In genomic region chr1:27427836-27428315, GRCh38 we compare ENCODE assay signal across 9 cellular contexts. TPM values are rescaled to one million over a fixed set of nuclear protein-coding genes. Genes with fewer than 3 reads are reported as not detected.
A peak's percentile ranks its signal among the peaks of the same experiment; 100 is the strongest.
DNase-seq lines count a peak whose midpoint lies in the region; ATAC-seq and TF ChIP-seq lines count a peak whose summit lies in the region.
"Had no signal": no experiment of that assay in that cellular context is flagged by ENCODE, and none has a peak within 500 bp of the region (broad histone marks: within the 10 kb centered on the region; RNA-seq: fewer than 3 reads in every experiment).

No MANE protein-coding gene starts in this region.

- no peak overlapping the region for H4K8ac ChIP-seq in H9 (replicated peaks; ENCODE audit: insufficient read length, low read depth, low read length)

- H3K4me1 ChIP-seq in H9 (ENCODE audit: insufficient read depth, low read length) (peaks cover 15% of the 10 kb centered on the region; the same call in 1 of the 2 replicates), skeletal muscle satellite cell (ENCODE audit: control insufficient read depth, insufficient read depth, low read length) (peaks cover 33% of the 10 kb centered on the region), HAP-1 (no peaks in the 10 kb centered on the region)

- no peaks in the 10 kb centered on the region for H3K27me3 ChIP-seq in H9 (ENCODE audit: insufficient read depth, low read length)
- no peaks in the 10 kb centered on the region for H3K27me3 ChIP-seq in skeletal muscle satellite cell (ENCODE audit: control insufficient read depth, insufficient read depth, low read length)
- H3K27me3 ChIP-seq in HAP-1 (ENCODE audit: low read depth) = no peaks in the 10 kb centered on the region

- in situ Hi-C loops in HAP-1 (cut with MboI; ENCODE audit: low sequenced_read_pairs) = no loop called here

- H4K5ac ChIP-seq in H9 (ENCODE audit: insufficient read length, low read depth, low read length) = no peak overlapping the region

- no peaks in the 10 kb centered on the region for H3K23me2 ChIP-seq in H9 (ENCODE audit: insufficient read length, low read depth, low read length, poor library complexity, severe bottlenecking)

- ATAC-seq in activated T-helper 17 cell treated with anti-CD3 and anti-CD28 coated beads, Interleukin-2, amount 50 U/mL, for 72 hours (replicated peaks) = no peak
- ATAC-seq in left ventricle myocardium superior (peak; percentile 6), GM21529 (IDR thresholded peaks at IDR 0.05; ENCODE audit: unreplicated experiment) (no peak)

- H3K79me2 ChIP-seq in H9 (ENCODE audit: insufficient read depth, low read length) = peaks cover 1% of the 10 kb centered on the region; the same call in 1 of the 2 replicates

- H3K4me3 ChIP-seq in skeletal muscle satellite cell (ENCODE audit: low read length) (peak overlapping the region; percentile 19), HAP-1 (no peak overlapping the region)

- no peak overlapping the region for H4K91ac ChIP-seq in H9 (ENCODE audit: insufficient read length, low read depth, low read length)

- H3T11ph ChIP-seq in H9 (ENCODE audit: low read length) = no peak overlapping the region

- H3K9me3 Mint-ChIP-seq in H9 = no peaks in the 10 kb centered on the region
- H3K9me3 Mint-ChIP-seq in activated T-helper 17 cell treated with anti-CD3 and anti-CD28 coated beads, Interleukin-2, amount 50 U/mL, for 72 hours = no peaks in the 10 kb centered on the region

- no peak overlapping the region for H3K56ac ChIP-seq in H9 (ENCODE audit: insufficient read length, low read depth, low read length)

- peaks cover 45 to 46% of the 10 kb centered on the region in 2 experiments for H3K4me1 Mint-ChIP-seq in H9
- peaks cover 29% of the 10 kb centered on the region for H3K4me1 Mint-ChIP-seq in activated T-helper 17 cell treated with anti-CD3 and anti-CD28 coated beads, Interleukin-2, amount 50 U/mL, for 72 hours

- H3K79me1 ChIP-seq in H9 (ENCODE audit: insufficient read depth, low read depth, low read length, poor library complexity, severe bottlenecking) = peaks cover 2% of the 10 kb centered on the region

- H3K14ac ChIP-seq in H9 (ENCODE audit: insufficient read depth, low read length) = no peak overlapping the region

- H3K4ac ChIP-seq in H9 (ENCODE audit: low read depth, low read length) = no peak overlapping the region

- no peak overlapping the region for H2BK120ac ChIP-seq in H9 (ENCODE audit: low read depth, low read length, poor library complexity, severe bottlenecking)

- TF ChIP-seq CTCF in H9 (conservative IDR thresholded peaks at IDR 0.05) = no peak

- no peak overlapping the region for H2BK20ac ChIP-seq in H9 (ENCODE audit: low read depth, low read length, poor library complexity, severe bottlenecking)

- no peak for DNase-seq in H9
- DNase-seq in left ventricle myocardium superior = no peak
- DNase-seq in NCI-H2081 (lab: John Stamatoyannopoulos, UW) = no peak
- DNase-seq in AG08395 (ENCODE audit: low spot score) = no peak
- no peak for DNase-seq in HAP-1 (ENCODE audit: low spot score in 2 of 2)

- no peaks in the 10 kb centered on the region for H4K20me1 ChIP-seq in H9 (ENCODE audit: control insufficient read depth, insufficient read depth, insufficient read length)

- peaks cover 12 to 19% (median 18%) of the 10 kb centered on the region in 3 experiments; a peak in 6 of 7 replicates for H3K36me3 Mint-ChIP-seq in H9 (ENCODE audit: insufficient read depth in 1 of 3, low read depth in 3 of 3)
- peaks cover 59% of the 10 kb centered on the region for H3K36me3 Mint-ChIP-seq in activated T-helper 17 cell treated with anti-CD3 and anti-CD28 coated beads, Interleukin-2, amount 50 U/mL, for 72 hours (ENCODE audit: low read depth)

- no peak overlapping the region for H3K18ac ChIP-seq in H9 (ENCODE audit: insufficient read length, low read depth, low read length)

- no peak overlapping the region for H2AFZ ChIP-seq in H9 (ENCODE audit: low read length)

- no peaks in the 10 kb centered on the region for H3K27me3 Mint-ChIP-seq in H9 (ENCODE audit: low read depth)
- no peaks in the 10 kb centered on the region for H3K27me3 Mint-ChIP-seq in activated T-helper 17 cell treated with anti-CD3 and anti-CD28 coated beads, Interleukin-2, amount 50 U/mL, for 72 hours

- H3K4me2 ChIP-seq in H9 (ENCODE audit: insufficient read depth, insufficient read length, low read length) (no peak overlapping the region), skeletal muscle satellite cell (ENCODE audit: low read length) (peak overlapping the region; percentile 62)

- no peak overlapping the region for H2AK5ac ChIP-seq in H9 (ENCODE audit: insufficient read length, low read length)

- H3K4me3 Mint-ChIP-seq in H9 = no peak overlapping the region
- H3K4me3 Mint-ChIP-seq in activated T-helper 17 cell treated with anti-CD3 and anti-CD28 coated beads, Interleukin-2, amount 50 U/mL, for 72 hours = peak overlapping the region; percentile 83

- H3K27ac ChIP-seq in H9 (ENCODE audit: insufficient read length, low read depth, low read length) = no peak overlapping the region

- H2BK5ac ChIP-seq in H9 (ENCODE audit: insufficient read length, low read length) = no peak overlapping the region

- peaks cover 25% of the 10 kb centered on the region for H3K36me3 ChIP-seq in skeletal muscle satellite cell (ENCODE audit: insufficient read depth, low read length)
- peaks cover 6% of the 10 kb centered on the region for H3K36me3 ChIP-seq in HAP-1 (replicated peaks)

- H3K9me3 ChIP-seq in H9 (ENCODE audit: control insufficient read depth, low read depth, low read length) (no peaks in the 10 kb centered on the region), skeletal muscle satellite cell (replicated peaks; ENCODE audit: low read length) (no peaks in the 10 kb centered on the region), HAP-1 (no peaks in the 10 kb centered on the region)

- intact Hi-C loops in left ventricle myocardium superior (cut with micrococcal nuclease) = no loop called here

- H2BK12ac ChIP-seq in H9 (ENCODE audit: insufficient read length, low read depth, low read length) = no peak overlapping the region

- H3K27ac Mint-ChIP-seq in H9 = peak overlapping the region; percentile 84 to 96 (median 85)
- peak overlapping the region; percentile 89 for H3K27ac Mint-ChIP-seq in activated T-helper 17 cell treated with anti-CD3 and anti-CD28 coated beads, Interleukin-2, amount 50 U/mL, for 72 hours

- H2BK15ac ChIP-seq in H9 (ENCODE audit: low read depth, low read length) = no peak overlapping the region

- no CpG with 5 or more reads among the region's 2 CpGs for WGBS in H9 (ENCODE audit: extremely low coverage, insufficient read length, low lambda C conversion rate)

- H3K23ac ChIP-seq in H9 (ENCODE audit: insufficient read length, low read depth, low read length) = no peak overlapping the region

- H3K9ac ChIP-seq in H9 (ENCODE audit: extremely low read depth, insufficient read length, low read length) (no peak overlapping the region), skeletal muscle satellite cell (ENCODE audit: low read depth, low read length) (peak overlapping the region; percentile 34)

RNA-seq across cellular contexts. Expression of gene GPR3, which starts 35.5 kb away (rescaled TPM):
- total RNA-seq in H9 (2021) (4.3 and 4.4 TPM in 2 replicates), left ventricle myocardium superior (0.12 TPM)
- under 1 TPM; 0.26 to 0.42 TPM for total RNA-seq in activated T-helper 17 cell treated with anti-CD3 and anti-CD28 coated beads, Interleukin-2, amount 50 U/mL, for 72 hours
- 1.0 and 1.5 TPM in 2 replicates for total RNA-seq in skeletal muscle satellite cell (2012; rRNA removed)

RNA-seq across cellular contexts. Expression of gene CD164L2, which starts 44.7 kb away (rescaled TPM):
- total RNA-seq in H9 (2021) (1.2 and 1.5 TPM in 2 replicates), left ventricle myocardium superior (not detected)
- not detected for total RNA-seq in activated T-helper 17 cell treated with anti-CD3 and anti-CD28 coated beads, Interleukin-2, amount 50 U/mL, for 72 hours
- not detected in 2 replicates for total RNA-seq in skeletal muscle satellite cell (2012; rRNA removed)
- total RNA-seq: liver had no signal

RNA-seq across cellular contexts. Expression of gene FCN3, which starts 53.3 kb away (rescaled TPM):
- 0.22 TPM in 2 replicates for total RNA-seq in H9 (2021)
- total RNA-seq in activated T-helper 17 cell treated with anti-CD3 and anti-CD28 coated beads, Interleukin-2, amount 50 U/mL, for 72 hours = not detected
- total RNA-seq in left ventricle myocardium superior = 19.3 TPM
- not detected in 2 replicates for total RNA-seq in skeletal muscle satellite cell (2012; rRNA removed)

Comparison
In these comparisons a context has a peak if more than half of its experiments do, and no peak if none do; other contexts are left out.
1. RNA of gene FCN3, which starts 53.3 kb away (total RNA-seq): 19.3 TPM in left ventricle myocardium superior (single experiment); 0.22 TPM in H9 and not detected in activated T-helper 17 cell treated with anti-CD3 and anti-CD28 coated beads, Interleukin-2, amount 50 U/mL, for 72 hours; every median in the first group is over 10 times any median in the second.